1 cellular context compared by ENCODE assay signal in the genomic region with DNA sequence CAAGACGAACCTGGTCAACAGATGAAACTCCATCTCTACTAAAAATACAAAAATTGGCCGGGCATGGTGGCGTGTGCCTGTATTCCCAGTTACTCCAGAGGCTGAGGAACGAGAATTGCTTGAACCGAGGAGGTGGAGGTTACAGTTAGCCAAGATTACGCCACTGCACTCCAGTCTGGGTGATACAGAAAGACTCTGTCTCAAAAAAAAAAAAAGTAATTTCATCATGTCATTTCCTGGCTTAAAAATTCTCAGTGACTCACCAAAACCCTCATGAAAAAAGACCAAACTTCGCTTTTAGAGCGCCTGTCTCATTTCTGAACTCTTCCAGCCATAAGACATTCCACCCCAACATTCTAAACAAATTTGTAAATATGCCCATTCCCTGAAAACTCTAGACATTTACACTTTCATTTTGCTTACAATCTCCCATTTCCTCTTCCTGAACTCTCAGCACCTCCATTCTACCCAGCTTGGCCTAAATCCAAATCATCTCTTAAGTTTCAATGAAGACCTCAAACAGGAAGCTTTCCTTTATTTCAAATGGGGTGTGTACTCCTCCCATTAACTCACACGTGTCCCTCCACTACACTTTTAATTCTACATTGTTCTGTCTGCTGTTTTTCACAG.
TF ChIP-seq lines count a peak whose summit lies in the region.

No MANE protein-coding gene starts in this region.

TF ChIP-seq in H1, 55 proteins besides CTCF, POLR2A, EP300 and RAD21 (continued from another document):
- no peak for TF ChIP-seq RBBP5 (IDR thresholded peaks at IDR 0.05; ENCODE audit: borderline replicate concordance, low read depth, low read length)
- TF ChIP-seq, protein P1, sequence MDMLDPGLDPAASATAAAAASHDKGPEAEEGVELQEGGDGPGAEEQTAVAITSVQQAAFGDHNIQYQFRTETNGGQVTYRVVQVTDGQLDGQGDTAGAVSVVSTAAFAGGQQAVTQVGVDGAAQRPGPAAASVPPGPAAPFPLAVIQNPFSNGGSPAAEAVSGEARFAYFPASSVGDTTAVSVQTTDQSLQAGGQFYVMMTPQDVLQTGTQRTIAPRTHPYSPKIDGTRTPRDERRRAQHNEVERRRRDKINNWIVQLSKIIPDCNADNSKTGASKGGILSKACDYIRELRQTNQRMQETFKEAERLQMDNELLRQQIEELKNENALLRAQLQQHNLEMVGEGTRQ (IDR thresholded peaks at IDR 0.05; ENCODE audit: low read length), result no peak
- no peak for TF ChIP-seq SIN3A (conservative IDR thresholded peaks at IDR 0.05 in 1 of 2, IDR thresholded peaks at IDR 0.05 in 1 of 2; ENCODE audit: low read depth in 1 of 2, low read length in 2 of 2)
- no peak for TF ChIP-seq BRCA1 (IDR thresholded peaks at IDR 0.05; ENCODE audit: low read depth, low read length)
- TF ChIP-seq EGR1 (IDR thresholded peaks at IDR 0.05; ENCODE audit: borderline replicate concordance, low read depth, low read length), result no peak
- no peak for TF ChIP-seq HDAC6 (IDR thresholded peaks at IDR 0.05; ENCODE audit: low read depth, low read length)
- no peak for TF ChIP-seq ATF3 (IDR thresholded peaks at IDR 0.05; ENCODE audit: insufficient read depth, low read depth, low read length)
- TF ChIP-seq TCF12 (IDR thresholded peaks at IDR 0.05; ENCODE audit: low read depth, low read length), result no peak
- TF ChIP-seq SIRT6 (IDR thresholded peaks at IDR 0.05; ENCODE audit: low read length), result no peak
- TF ChIP-seq POU5F1 (IDR thresholded peaks at IDR 0.05; ENCODE audit: low read depth, low read length), result no peak
